In the genomic region with DNA sequence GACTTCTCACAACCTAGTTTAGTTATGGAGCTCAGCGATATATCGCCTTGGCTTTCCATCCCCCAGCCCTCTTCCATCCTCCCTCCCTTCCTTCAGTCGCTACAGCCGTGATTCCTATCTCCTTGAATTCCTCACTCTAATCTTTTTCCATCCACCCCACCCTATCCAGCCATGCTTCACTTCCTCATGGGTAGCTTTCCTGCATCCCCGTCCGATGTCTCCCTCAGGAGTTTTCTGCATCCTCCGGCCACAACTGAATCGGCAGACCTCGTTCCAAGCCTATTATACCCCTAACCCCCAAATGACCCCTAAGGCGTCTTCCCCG, we compare ENCODE assay signal across 8 cellular contexts. TPM values are rescaled to one million over a fixed set of nuclear protein-coding genes. Genes with fewer than 3 reads are reported as not detected.
DNase-seq lines count a peak whose midpoint lies in the region; ATAC-seq and TF ChIP-seq lines count a peak whose summit lies in the region.

No MANE protein-coding gene starts in this region.

- H3K36me3 Mint-ChIP-seq in activated CD4-positive, alpha-beta T cell treated with anti-CD3 and anti-CD28 coated beads, Interleukin-2, amount 10 ng/mL, durations not matched to agents 24 days and 14 days (ENCODE audit: low read depth), result peaks cover 12% of the 10 kb centered on the region

- H3K27me3 Mint-ChIP-seq in activated CD4-positive, alpha-beta T cell treated with anti-CD3 and anti-CD28 coated beads, Interleukin-2, amount 10 ng/mL, durations not matched to agents 24 days and 14 days, result peaks cover 4% of the 10 kb centered on the region

- H3K9me3 Mint-ChIP-seq in activated CD4-positive, alpha-beta T cell treated with anti-CD3 and anti-CD28 coated beads, Interleukin-2, amount 10 ng/mL, durations not matched to agents 24 days and 14 days, result no peaks in the 10 kb centered on the region

- H3K4me1 ChIP-seq in SJSA1 (replicated peaks) (0 out of 2 replicates have a peak, but pooled peaks cover 11% of the 10 kb centered on the region), parathyroid adenoma (peaks cover 4% of the 10 kb centered on the region)

- peak overlapping the region; percentile 96 for H3K27ac Mint-ChIP-seq in activated CD4-positive, alpha-beta T cell treated with anti-CD3 and anti-CD28 coated beads, Interleukin-2, amount 10 ng/mL, durations not matched to agents 24 days and 14 days

- H3K27ac ChIP-seq in SJSA1, result peak overlapping the region; percentile 63
- H3K27ac ChIP-seq in parathyroid adenoma, result peak overlapping the region; percentile 87

- H3K4me2 ChIP-seq in parathyroid adenoma (ENCODE audit: low read length), result peak overlapping the region; percentile 62

- peak overlapping the region; percentile 85 for H2AFZ ChIP-seq in parathyroid adenoma

- H3K4me3 ChIP-seq in SJSA1, result peak overlapping the region; percentile 61
- H3K4me3 ChIP-seq in fibroblast of mammary gland (ENCODE audit: control insufficient read depth, low read depth, low read length), result peak overlapping the region; percentile 66
- H3K4me3 ChIP-seq in parathyroid adenoma (ENCODE audit: low read depth, low read length), result peak overlapping the region; percentile 76

- no peak for ATAC-seq in HG03520 (IDR thresholded peaks at IDR 0.05; ENCODE audit: unreplicated experiment)

- no peak for TF ChIP-seq CTCF in fibroblast of mammary gland (conservative IDR thresholded peaks at IDR 0.05; ENCODE audit: control insufficient read depth, insufficient read depth, low read depth, low read length)
- no peak for TF ChIP-seq CTCF in parathyroid adenoma (IDR thresholded peaks at IDR 0.05)

- H3K4me3 Mint-ChIP-seq in activated CD4-positive, alpha-beta T cell treated with anti-CD3 and anti-CD28 coated beads, Interleukin-2, amount 10 ng/mL, durations not matched to agents 24 days and 14 days, result peak overlapping the region; percentile 99

- no peaks in the 10 kb centered on the region for H3K9me3 ChIP-seq in SJSA1 (replicated peaks)
- H3K9me3 ChIP-seq in parathyroid adenoma (ENCODE audit: control insufficient read depth, low read length), result no peaks in the 10 kb centered on the region

- DNase-seq in activated CD4-positive, alpha-beta T cell treated with anti-CD3 and anti-CD28 coated beads, Interleukin-2, amount 10 ng/mL, durations not matched to agents 24 days and 14 days, result no peak
- DNase-seq in activated CD4-positive, alpha-beta T cell treated with anti-CD3 and anti-CD28 coated beads for 1 hour, result no peak
- peak in 1 of 2 experiments; percentile 24 for DNase-seq in SJSA1 (ENCODE audit: low read depth in 1 of 2, low spot score in 2 of 2)
- no peak for DNase-seq in fibroblast of mammary gland (ENCODE audit: low read depth)
- DNase-seq in amniotic stem cell (lab: John Stamatoyannopoulos, UW), result no peak
- no peak for DNase-seq in foreskin melanocyte

- peaks cover 8% of the 10 kb centered on the region for H3K79me2 ChIP-seq in parathyroid adenoma

- no peak overlapping the region for H3K9ac ChIP-seq in parathyroid adenoma

- peaks cover 20% of the 10 kb centered on the region for H3K4me1 Mint-ChIP-seq in activated CD4-positive, alpha-beta T cell treated with anti-CD3 and anti-CD28 coated beads, Interleukin-2, amount 10 ng/mL, durations not matched to agents 24 days and 14 days

- no peaks in the 10 kb centered on the region; the same call in 1 of the 2 replicates for H3K27me3 ChIP-seq in SJSA1 (replicated peaks)
- H3K27me3 ChIP-seq in parathyroid adenoma (ENCODE audit: control insufficient read depth, insufficient read depth, low read length), result no peaks in the 10 kb centered on the region

- H3K36me3 ChIP-seq in SJSA1 (no peaks in the 10 kb centered on the region), parathyroid adenoma (ENCODE audit: control insufficient read depth, insufficient read depth, low read length) (no peaks in the 10 kb centered on the region)

- intact Hi-C loops in activated CD4-positive, alpha-beta T cell treated with anti-CD3 and anti-CD28 coated beads, Interleukin-2, amount 10 ng/mL, durations not matched to agents 24 days and 14 days (cut with micrococcal nuclease), result loop anchor here (1.0 to 2.0 kb wide), 5 partner anchors 28 to 299 kb away; a partner anchor contains a TSS

RNA-seq across cellular contexts. Expression of a gene that starts 0.4 kb away (rescaled TPM):
- 56.0 and 57.1 TPM in 2 replicates for total RNA-seq in activated CD4-positive, alpha-beta T cell treated with anti-CD3 and anti-CD28 coated beads, Interleukin-2, amount 10 ng/mL, durations not matched to agents 24 days and 14 days
- total RNA-seq in SJSA1 (2014; rRNA removed; shearing (Covaris generic)), result 50.8 and 56.2 TPM in 2 replicates

RNA-seq across cellular contexts. Expression of a gene that starts 28.0 kb away (rescaled TPM):
- 9.4 and 9.8 TPM in 2 replicates for total RNA-seq in activated CD4-positive, alpha-beta T cell treated with anti-CD3 and anti-CD28 coated beads, Interleukin-2, amount 10 ng/mL, durations not matched to agents 24 days and 14 days
- not detected in 2 replicates for total RNA-seq in SJSA1 (2014; rRNA removed; shearing (Covaris generic))

RNA-seq across cellular contexts. Expression of a gene that starts 38.9 kb away (rescaled TPM):
- total RNA-seq in activated CD4-positive, alpha-beta T cell treated with anti-CD3 and anti-CD28 coated beads, Interleukin-2, amount 10 ng/mL, durations not matched to agents 24 days and 14 days, result 17.9 and 24.9 TPM in 2 replicates
- not detected in 2 replicates for total RNA-seq in SJSA1 (2014; rRNA removed; shearing (Covaris generic))

RNA-seq across cellular contexts. Expression of a gene that starts 43.7 kb away (rescaled TPM):
- total RNA-seq in activated CD4-positive, alpha-beta T cell treated with anti-CD3 and anti-CD28 coated beads, Interleukin-2, amount 10 ng/mL, durations not matched to agents 24 days and 14 days, result 337 and 348 TPM in 2 replicates
- total RNA-seq in SJSA1 (2014; rRNA removed; shearing (Covaris generic)), result not detected in 2 replicates

RNA-seq across cellular contexts. Expression of a gene that starts 50.7 kb away (rescaled TPM):
- 61.0 and 65.9 TPM in 2 replicates for total RNA-seq in activated CD4-positive, alpha-beta T cell treated with anti-CD3 and anti-CD28 coated beads, Interleukin-2, amount 10 ng/mL, durations not matched to agents 24 days and 14 days
- not detected in 2 replicates for total RNA-seq in SJSA1 (2014; rRNA removed; shearing (Covaris generic))

Comparison
In these comparisons a context has a peak if more than half of its experiments do, and no peak if none do; other contexts are left out.
1. RNA of a gene that starts 28.0 kb away (total RNA-seq): 9.4 to 9.8 TPM in activated CD4-positive, alpha-beta T cell treated with anti-CD3 and anti-CD28 coated beads, Interleukin-2, amount 10 ng/mL, durations not matched to agents 24 days and 14 days; not detected in SJSA1; every median in the first group is over 10 times any median in the second.
2. RNA of a gene that starts 38.9 kb away (total RNA-seq): 17.9 to 24.9 TPM in activated CD4-positive, alpha-beta T cell treated with anti-CD3 and anti-CD28 coated beads, Interleukin-2, amount 10 ng/mL, durations not matched to agents 24 days and 14 days; not detected in SJSA1; every median in the first group is over 10 times any median in the second.
3. Peak in every context shown above with its lines, with median percentiles within 50 percentile points of each other: H3K4me3 ChIP-seq.